In the genomic region with DNA sequence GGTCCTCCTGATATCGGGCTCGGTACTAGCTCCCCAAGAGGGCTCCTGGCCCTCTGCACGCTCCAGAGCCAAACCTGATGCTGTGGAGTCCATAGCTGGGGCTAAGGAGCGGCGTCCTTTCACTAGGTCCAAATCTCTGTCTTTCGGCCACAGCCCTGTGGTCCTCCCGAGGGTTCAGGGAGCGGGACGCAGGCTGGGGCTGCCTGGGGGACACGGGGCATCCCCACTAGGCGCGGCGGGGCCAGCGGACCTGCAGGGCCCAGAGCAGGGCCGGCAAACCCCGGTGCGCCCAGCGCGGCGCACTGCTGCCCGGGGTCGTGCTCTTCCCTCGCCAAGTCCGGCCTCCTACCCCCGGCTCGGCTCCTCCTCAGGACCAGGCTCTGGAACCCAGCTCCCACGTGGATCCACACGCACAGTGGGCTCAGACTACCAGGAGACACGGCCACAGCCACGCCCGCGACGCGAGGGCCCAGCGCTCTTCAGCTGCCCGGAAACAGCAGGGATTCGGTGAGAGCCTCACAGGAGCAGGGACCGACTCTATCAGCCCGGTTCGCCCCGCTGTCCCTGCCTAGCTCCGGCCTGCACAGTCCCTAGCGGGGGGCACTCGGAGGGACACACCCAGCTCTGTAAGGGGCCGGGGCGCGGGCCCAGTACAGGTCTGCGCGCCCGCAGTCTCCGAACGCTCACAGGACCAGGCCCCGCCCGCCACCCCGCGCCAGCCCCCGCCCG, we compare ENCODE assay signal across 8 cellular contexts.
A peak's percentile ranks its signal among the peaks of the same experiment; 100 is the strongest.
DNase-seq lines count a peak whose midpoint lies in the region; ATAC-seq and TF ChIP-seq lines count a peak whose summit lies in the region.

No MANE protein-coding gene starts in this region.

- peak overlapping the region; percentile 69 for H3K4me2 ChIP-seq in DND-41 (ENCODE audit: insufficient read depth, low read length)

- DNase-seq in DND-41, result no peak
- peak; percentile 52 for DNase-seq in SW480 (ENCODE audit: low spot score)
- peak; percentile 45 for DNase-seq in kidney tubule cell (ENCODE audit: low spot score)
- peak; percentile 37 to 49 for DNase-seq in stimulated activated CD4-positive, alpha-beta T cell treated with anti-CD3 and anti-CD28 coated beads, Interleukin-2, amount 100 ng/mL, for 24 hours
- no peak for DNase-seq in SIG-M5 treated with dmso at 0.1 percent for 504 hours (lab: John Stamatoyannopoulos, UW; ENCODE audit: unreplicated experiment)

- H3K79me2 ChIP-seq in DND-41 (ENCODE audit: insufficient read depth, low read length), result peaks cover 4% of the 10 kb centered on the region; the same call in 1 of the 2 replicates

- no peaks in the 10 kb centered on the region for H3K9me3 ChIP-seq in DND-41 (ENCODE audit: insufficient read depth, low read length, severe bottlenecking)

- peaks cover 15% of the 10 kb centered on the region; the same call in 1 of the 2 replicates for H3K36me3 ChIP-seq in DND-41 (ENCODE audit: insufficient read depth, low read length)

- H3K4me3 ChIP-seq in DND-41 (ENCODE audit: low read depth in 1 of 2, low read length in 2 of 2), result peak overlapping the region; percentile 16 to 58; a peak in 3 of 4 replicates

- no peaks in the 10 kb centered on the region for H4K20me1 ChIP-seq in DND-41 (ENCODE audit: insufficient read depth, low read length)

- no peaks in the 10 kb centered on the region for H3K27me3 ChIP-seq in DND-41 (ENCODE audit: insufficient read depth, low read length, poor library complexity)

- peaks cover 30% of the 10 kb centered on the region for H3K4me1 ChIP-seq in DND-41 (ENCODE audit: insufficient read depth, low read length)

- H3K27ac ChIP-seq in DND-41 (ENCODE audit: low read length) (peak overlapping the region; percentile 48), cingulate gyrus (ENCODE audit: low read depth, low read length) (peak overlapping the region; percentile 83)

- peak overlapping the region; percentile 61 for H3K9ac ChIP-seq in DND-41 (ENCODE audit: low read depth, low read length)

- ATAC-seq in DND-41 (ENCODE audit: insufficient read depth, low read depth) (peak; percentile 67), GM19438 (IDR thresholded peaks at IDR 0.05; ENCODE audit: low read depth, unreplicated experiment) (peak; percentile 46), HG03442 (IDR thresholded peaks at IDR 0.05; ENCODE audit: unreplicated experiment) (peak; percentile 49)

- TF ChIP-seq CTCF in DND-41 (IDR thresholded peaks at IDR 0.05; ENCODE audit: borderline replicate concordance, extremely low read depth, low read length, poor library complexity, severe bottlenecking), result no peak

- H2AFZ ChIP-seq in DND-41 (ENCODE audit: low read depth, low read length), result peak overlapping the region; percentile 74

Comparison
In these comparisons a context has a peak if more than half of its experiments do, and no peak if none do; other contexts are left out.
1. DNase-seq: peak in SW480 (single experiment), kidney tubule cell (single experiment) and stimulated activated CD4-positive, alpha-beta T cell treated with anti-CD3 and anti-CD28 coated beads, Interleukin-2, amount 100 ng/mL, for 24 hours (2 of 2); none in DND-41 (single experiment) and SIG-M5 treated with dmso at 0.1 percent for 504 hours (single experiment).
2. Peak in every context shown above with its lines, with median percentiles within 50 percentile points of each other: ATAC-seq.